ENCODE assay signal across 2 cellular contexts in the genomic region with DNA sequence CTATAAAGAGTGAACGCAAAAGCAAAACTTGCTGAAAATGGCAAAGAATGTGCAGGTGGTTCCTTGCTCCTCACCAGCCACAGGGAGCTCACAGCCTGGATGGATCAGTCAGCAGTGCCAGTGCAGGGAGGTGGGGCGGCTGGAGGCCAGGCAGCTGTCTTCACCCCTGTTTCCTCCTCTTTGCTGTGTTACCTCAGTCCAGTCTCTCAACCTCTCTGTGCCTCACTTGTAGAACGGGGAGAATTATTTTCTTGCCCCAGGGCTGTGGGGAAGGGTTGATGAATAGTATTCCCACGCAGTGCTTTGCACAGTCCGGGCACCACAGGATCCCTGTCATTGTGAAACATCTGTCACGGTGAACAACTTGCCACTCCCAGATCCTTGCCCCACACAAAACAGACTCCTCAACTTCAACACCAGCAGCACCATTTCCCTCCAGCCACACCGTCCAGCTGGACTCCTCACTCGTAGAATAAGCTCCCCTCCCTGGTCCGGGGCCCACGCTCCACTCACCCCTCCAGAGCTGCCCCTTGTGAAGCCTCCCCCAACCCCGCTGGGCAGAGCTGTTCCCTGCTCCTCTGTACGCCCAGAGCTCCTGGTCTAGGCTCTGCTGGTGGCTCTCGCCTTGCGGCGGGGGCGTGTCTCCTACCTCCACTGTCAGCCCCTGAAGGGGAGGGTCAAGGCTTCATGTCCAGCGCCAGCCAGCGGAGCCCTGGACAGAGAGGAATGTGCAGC.
TF ChIP-seq lines count a peak whose summit lies in the region.

No MANE protein-coding gene starts in this region.

TF ChIP-seq in A549, 52 proteins besides CTCF, POLR2A, EP300 and RAD21:
- TF ChIP-seq FOXS1 (CRISPR knock-in tag; IDR thresholded peaks at IDR 0.05) (no peak), ZFP36 (IDR thresholded peaks at IDR 0.05; ENCODE audit: borderline replicate concordance, partially characterized antibody) (peak; percentile 21)

TF ChIP-seq in H1, 55 proteins besides CTCF, POLR2A, EP300 and RAD21:
- TF ChIP-seq KDM4A (IDR thresholded peaks at IDR 0.05; ENCODE audit: low read depth, low read length, severe bottlenecking) (no peak), KDM1A (IDR thresholded peaks at IDR 0.05; ENCODE audit: borderline replicate concordance, low read length) (peak; percentile 59; the same call in 1 of the 2 replicates), CBX5 (IDR thresholded peaks at IDR 0.05; ENCODE audit: low read depth, low read length) (no peak)
